21 cellular contexts compared by ENCODE assay signal in the genomic region with DNA sequence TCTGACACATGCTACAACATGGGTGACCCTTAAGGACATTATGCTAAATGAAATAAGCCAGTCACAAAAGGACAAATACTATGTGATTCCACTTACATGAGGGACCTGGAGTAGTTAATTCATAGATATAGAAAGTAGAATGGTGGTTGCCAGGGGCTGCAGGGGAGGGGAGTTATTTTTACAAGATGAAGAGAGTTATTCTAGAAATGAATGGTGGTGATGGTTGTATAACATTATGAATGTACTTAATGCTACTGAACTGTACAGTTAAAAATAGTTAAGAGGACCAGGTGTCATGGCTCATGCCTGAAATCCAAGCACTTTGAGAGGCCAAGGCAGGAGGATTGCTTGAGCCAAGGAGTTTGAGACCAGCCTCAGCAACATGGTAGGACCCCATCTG. TPM values are rescaled to one million over a fixed set of nuclear protein-coding genes. Genes with fewer than 3 reads are reported as not detected.
"Had no signal": no experiment of that assay in that cellular context is flagged by ENCODE, and none has a peak within 500 bp of the region (broad histone marks: within the 10 kb centered on the region; RNA-seq: fewer than 3 reads in every experiment).

No MANE protein-coding gene starts in this region.

- H3K4me1 Mint-ChIP-seq: endodermal cell had no signal

- H3K27ac Mint-ChIP-seq: activated naive CD8-positive, alpha-beta T cell treated with anti-CD3 and anti-CD28 coated beads, Interleukin-2, amount 10 ng/mL, durations not matched to agents 7 days and 5 days; activated T-helper 2 cell treated with anti-CD3 and anti-CD28 coated beads, Interferon-gamma antibody, Interleukin-2, Interleukin-4, amounts not matched to agents 10 μg/mL and 5 μg/mL and 100 μg/mL, durations not matched to agents 14 hours and 24 hours and 36 hours; endodermal cell; T-helper 1 cell treated with Interleukin-12 subunit alpha and Interleukin-12 subunit beta and Interleukin-4 antibody, amounts not matched to agents 30 μg/mL and 1 μg/mL, for 36 hours had no signal

- H3K27me3 Mint-ChIP-seq: activated naive CD8-positive, alpha-beta T cell treated with anti-CD3 and anti-CD28 coated beads, Interleukin-2, amount 10 ng/mL, durations not matched to agents 7 days and 5 days had no signal

- ATAC-seq: gastroesophageal sphincter, pancreas had no signal

- H3K9me3 Mint-ChIP-seq: activated naive CD8-positive, alpha-beta T cell treated with anti-CD3 and anti-CD28 coated beads, Interleukin-2, amount 10 ng/mL, durations not matched to agents 7 days and 5 days; activated T-helper 2 cell treated with anti-CD3 and anti-CD28 coated beads, Interferon-gamma antibody, Interleukin-2, Interleukin-4, amounts not matched to agents 10 μg/mL and 5 μg/mL and 100 μg/mL, durations not matched to agents 14 hours and 24 hours and 36 hours; endodermal cell; nephron progenitor cell; T-helper 1 cell treated with Interleukin-12 subunit alpha and Interleukin-12 subunit beta and Interleukin-4 antibody, amounts not matched to agents 30 μg/mL and 1 μg/mL, for 36 hours had no signal

- H3K27ac ChIP-seq: coronary artery, epithelial cell of prostate, gastroesophageal sphincter, pancreas, psoas muscle, right atrium auricular region, testis, uterus had no signal

- DNase-seq: activated CD4-positive, CD25-positive, alpha-beta regulatory T cell; activated naive CD4-positive, alpha-beta T cell; activated naive CD8-positive, alpha-beta T cell treated with anti-CD3 and anti-CD28 coated beads, Interleukin-2, amount 10 ng/mL, durations not matched to agents 7 days and 5 days; activated T-cell treated with anti-CD3 and anti-CD28 coated beads for 4 hours; amniotic stem cell; cerebellar nuclear complex; hypothalamus; nephron progenitor cell; psoas muscle; stimulated activated CD4-positive, alpha-beta T cell treated with anti-CD3 and anti-CD28 coated beads, Interleukin-4, amount 100 ng/mL, for 24 hours; testis; trophoblast cell; uterus had no signal

- H3K4me3 Mint-ChIP-seq: activated naive CD8-positive, alpha-beta T cell treated with anti-CD3 and anti-CD28 coated beads, Interleukin-2, amount 10 ng/mL, durations not matched to agents 7 days and 5 days; endodermal cell; nephron progenitor cell; T-helper 1 cell treated with Interleukin-12 subunit alpha and Interleukin-12 subunit beta and Interleukin-4 antibody, amounts not matched to agents 30 μg/mL and 1 μg/mL, for 36 hours had no signal

RNA-seq across cellular contexts. Expression of a gene that starts 59.5 kb away (rescaled TPM):
- total RNA-seq: right atrium auricular region had no signal
